12 cellular contexts compared by ENCODE assay signal in the genomic region with DNA sequence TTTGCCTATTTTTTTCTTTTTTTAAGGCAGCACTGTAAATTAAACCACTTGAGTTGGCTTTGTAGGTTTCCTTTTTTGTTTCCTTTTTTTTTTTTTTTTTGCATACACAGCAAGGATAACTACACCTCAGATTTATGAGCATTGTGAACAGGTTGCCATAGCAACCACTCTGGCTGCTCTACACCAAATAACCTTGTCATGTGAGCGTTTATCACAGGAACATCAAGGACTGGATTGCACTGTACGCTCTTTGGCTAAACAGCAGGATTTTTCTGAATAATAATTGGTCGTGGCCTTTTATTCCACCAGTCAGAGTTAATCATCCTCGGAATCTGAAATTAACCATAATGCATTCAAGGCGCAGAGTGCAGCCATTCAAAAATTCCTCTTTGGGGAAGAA.
DNase-seq lines count a peak whose midpoint lies in the region; ATAC-seq lines count a peak whose summit lies in the region.
"Had no signal": no experiment of that assay in that cellular context is flagged by ENCODE, and none has a peak within 500 bp of the region (broad histone marks: within the 10 kb centered on the region; RNA-seq: fewer than 3 reads in every experiment).

No MANE protein-coding gene starts in this region.

- DNase-seq in DMS 273 (lab: John Stamatoyannopoulos, UW; ENCODE audit: unreplicated experiment) (peak; percentile 47), NCI-H1417 treated with DMSO at 0.1 percent for 48 hours (lab: John Stamatoyannopoulos, UW) (peak; percentile 99), SK-N-DZ (ENCODE audit: low spot score) (peak; percentile 81), kidney tubule cell (ENCODE audit: low spot score) (peak; percentile 63), medulla oblongata (ENCODE audit: extremely low spot score) (no peak)
- DNase-seq: activated CD4-positive, alpha-beta T cell treated with anti-CD3 and anti-CD28 coated beads, Interleukin-2, amount 50 U/mL, for 48 hours; effector memory CD8-positive, alpha-beta T cell; SW 1271 had no signal

- ATAC-seq in esophagus mucosa: no peak
- no peak for ATAC-seq in GM21360 (IDR thresholded peaks at IDR 0.05; ENCODE audit: unreplicated experiment)
- no peak for ATAC-seq in GM18868 (IDR thresholded peaks at IDR 0.05; ENCODE audit: unreplicated experiment)
- ATAC-seq: effector memory CD8-positive, alpha-beta T cell; stimulated activated memory B cell treated with anti-CD40 and anti-IgM and Interleukin-4, amounts not matched to agents 10 μg/mL and 1 μg/mL and 100 μg/mL, for 72 hours had no signal
